2 cellular contexts compared by ENCODE assay signal in genomic region chr19:8329993-8330392, GRCh38.
TF ChIP-seq lines count a peak whose summit lies in the region.

No MANE protein-coding gene starts in this region.

TF ChIP-seq in HEK293, 187 proteins besides CTCF, POLR2A, EP300 and RAD21:
- peak; percentile 67; the same call in 1 of the 2 replicates for TF ChIP-seq EGR2 (tag by site-specific recombination; IDR thresholded peaks at IDR 0.05; ENCODE audit: low read depth)
- TF ChIP-seq ZFP69B (tag by site-specific recombination; IDR thresholded peaks at IDR 0.05): no peak

TF ChIP-seq in K562, 482 proteins besides CTCF, POLR2A, EP300 and RAD21:
- no peak for TF ChIP-seq SRSF9 (IDR thresholded peaks at IDR 0.05; ENCODE audit: borderline replicate concordance, low read depth, low read length)
- TF ChIP-seq XRCC4 (IDR thresholded peaks at IDR 0.05; ENCODE audit: extremely low read depth, insufficient read depth, insufficient read length): no peak
- no peak for TF ChIP-seq TAF7 (tag; IDR thresholded peaks at IDR 0.05)
- no peak for TF ChIP-seq SOX6 (IDR thresholded peaks at IDR 0.05)
- no peak for TF ChIP-seq ZNF589 (CRISPR knock-in tag; IDR thresholded peaks at IDR 0.05; ENCODE audit: low read depth)
- TF ChIP-seq EGR1 (conservative IDR thresholded peaks at IDR 0.05): peak; percentile 51
- TF ChIP-seq NR2C1 (IDR thresholded peaks at IDR 0.05): peak; percentile 42; the same call in 1 of the 2 replicates
- TF ChIP-seq NR2C1 (tag; IDR thresholded peaks at IDR 0.05): no peak
- no peak for TF ChIP-seq ZFP36 (IDR thresholded peaks at IDR 0.05; ENCODE audit: low read depth, low read length, partially characterized antibody)
- no peak for TF ChIP-seq ZNF347 (CRISPR knock-in tag; IDR thresholded peaks at IDR 0.05; ENCODE audit: low read depth)
- no peak for TF ChIP-seq ZNF695 (CRISPR knock-in tag; IDR thresholded peaks at IDR 0.05)
- no peak for TF ChIP-seq ZKSCAN8 (CRISPR knock-in tag; IDR thresholded peaks at IDR 0.05)
- no peak for TF ChIP-seq MEIS2 (IDR thresholded peaks at IDR 0.05; ENCODE audit: partially characterized antibody)
- no peak for TF ChIP-seq MXD1 (CRISPR knock-in tag; IDR thresholded peaks at IDR 0.05; ENCODE audit: borderline replicate concordance, poor library complexity, severe bottlenecking)
- TF ChIP-seq HMGN3 (IDR thresholded peaks at IDR 0.05; ENCODE audit: borderline replicate concordance, extremely low read depth, insufficient read length, low read depth, low read length): no peak
- no peak for TF ChIP-seq PTTG1 (tag; IDR thresholded peaks at IDR 0.05; ENCODE audit: low read depth)
- TF ChIP-seq PPARD (CRISPR knock-in tag; IDR thresholded peaks at IDR 0.05): no peak
